Comparison of ENCODE assay signal across 37 cellular contexts in genomic region chr9:10548348-10548747, GRCh38.
"Had no signal": no experiment of that assay in that cellular context is flagged by ENCODE, and none has a peak within 500 bp of the region (broad histone marks: within the 10 kb centered on the region; RNA-seq: fewer than 3 reads in every experiment).

No MANE protein-coding gene starts in this region.

- DNase-seq: activated effector memory CD4-positive, alpha-beta T cell treated with anti-CD3 and anti-CD28 coated beads, Interleukin-2, amount 50 U/mL, for 16 hours; activated effector memory CD4-positive, alpha-beta T cell treated with Interleukin-2 at 50 U/mL for 16 hours; activated gamma-delta T cell; activated gamma-delta T cell treated with Interleukin-2 at 50 U/mL for 16 hours; activated naive CD4-positive, alpha-beta T cell; activated naive CD4-positive, alpha-beta T cell treated with anti-CD3 and anti-CD28 coated beads for 36 hours; activated naive CD4-positive, alpha-beta T cell treated with anti-CD3 and anti-CD28 coated beads, Interleukin-2, amount 10 ng/mL, durations not matched to agents 7 days and 5 days; activated naive CD4-positive, alpha-beta T cell treated with anti-CD3 and anti-CD28 coated beads, Interleukin-2, amount 50 U/mL, for 16 hours; activated naive CD4-positive, alpha-beta T cell treated with Interleukin-2 at 50 U/mL for 16 hours; activated naive CD8-positive, alpha-beta T cell treated with anti-CD3 and anti-CD28 coated beads for 36 hours; activated naive CD8-positive, alpha-beta T cell treated with anti-CD3 and anti-CD28 coated beads, Interleukin-2, amount 10 ng/mL, durations not matched to agents 7 days and 5 days; activated naive CD8-positive, alpha-beta T cell treated with anti-CD3 and anti-CD28 coated beads, Interleukin-2, amount 50 U/mL, for 24 hours; activated T-cell treated with anti-CD3 and anti-CD28 coated beads, Interleukin-2, amount 50 U/mL, for 1 hour; activated T-cell treated with anti-CD3 and anti-CD28 coated beads, Interleukin-2, amount 50 U/mL, for 24 hours; activated T-cell treated with anti-CD3 and anti-CD28 coated beads, Interleukin-2, amount 50 U/mL, for 4 hours; activated T-cell treated with anti-CD3 and anti-CD28 coated beads, Interleukin-2, amount 50 U/mL, for 48 hours; activated T-cell treated with anti-CD3 and anti-CD28 coated beads, Interleukin-2, amount 50 U/mL, for 72 hours; adrenal gland; amniotic stem cell; amygdala; aorta; body of pancreas; brain microvascular endothelial cell; caudate nucleus; central memory CD4-positive, alpha-beta T cell; cerebellar nuclear complex had no signal

- H3K27ac Mint-ChIP-seq: activated naive CD4-positive, alpha-beta T cell treated with anti-CD3 and anti-CD28 coated beads for 36 hours; activated naive CD4-positive, alpha-beta T cell treated with anti-CD3 and anti-CD28 coated beads, Interleukin-2, amount 10 ng/mL, durations not matched to agents 7 days and 5 days; activated naive CD4-positive, alpha-beta T cell treated with anti-CD3 and anti-CD28 coated beads, Interleukin-2, amount 50 U/mL, for 24 hours; activated naive CD4-positive, alpha-beta T cell treated with anti-CD3 and anti-CD28 coated beads, Interleukin-2, amount 50 U/mL, for 72 hours; activated naive CD8-positive, alpha-beta T cell; activated naive CD8-positive, alpha-beta T cell treated with anti-CD3 and anti-CD28 coated beads for 36 hours; activated naive CD8-positive, alpha-beta T cell treated with anti-CD3 and anti-CD28 coated beads, Interleukin-2, amount 10 ng/mL, durations not matched to agents 7 days and 5 days; activated naive CD8-positive, alpha-beta T cell treated with anti-CD3 and anti-CD28 coated beads, Interleukin-2, amount 50 U/mL, for 24 hours; activated T-cell treated with anti-CD3 and anti-CD28 coated beads, Interleukin-2, amount 50 U/mL, for 24 hours; activated T-cell treated with anti-CD3 and anti-CD28 coated beads, Interleukin-2, amount 50 U/mL, for 72 hours; activated T-helper 1 cell treated with anti-CD3 and anti-CD28 coated beads, Interleukin-12 subunit alpha, Interleukin-12 subunit beta, Interleukin-2, Interleukin-4 antibody, amounts not matched to agents 30 ng/mL and 10 ng/mL and 1 ng/mL, durations not matched to agents 14 hours and 24 hours and 36 hours; activated T-helper 17 cell treated with anti-CD3 and anti-CD28 coated beads, Interleukin-2, amount 50 U/mL, for 72 hours; activated T-helper 2 cell treated with anti-CD3 and anti-CD28 coated beads, Interferon-gamma antibody, Interleukin-2, Interleukin-4, amounts not matched to agents 10 μg/mL and 5 μg/mL and 100 μg/mL, durations not matched to agents 14 hours and 24 hours and 36 hours; brain had no signal

- H3K36me3 ChIP-seq: adrenal gland, ascending aorta, brain microvascular endothelial cell, breast epithelium, cardiac muscle cell had no signal

- H3K9me3 ChIP-seq: ascending aorta, body of pancreas, breast epithelium had no signal

- H3K4me1 ChIP-seq: adrenal gland, ascending aorta, body of pancreas, breast epithelium had no signal

- H3K4me1 Mint-ChIP-seq: activated naive CD4-positive, alpha-beta T cell treated with anti-CD3 and anti-CD28 coated beads, Interleukin-2, amount 10 ng/mL, durations not matched to agents 7 days and 5 days; activated naive CD4-positive, alpha-beta T cell treated with anti-CD3 and anti-CD28 coated beads, Interleukin-2, amount 50 U/mL, for 24 hours; activated naive CD8-positive, alpha-beta T cell treated with anti-CD3 and anti-CD28 coated beads for 36 hours; activated naive CD8-positive, alpha-beta T cell treated with anti-CD3 and anti-CD28 coated beads, Interleukin-2, amount 10 ng/mL, durations not matched to agents 7 days and 5 days; activated naive CD8-positive, alpha-beta T cell treated with anti-CD3 and anti-CD28 coated beads, Interleukin-2, amount 50 U/mL, for 24 hours; activated T-helper 17 cell treated with anti-CD3 and anti-CD28 coated beads, Interleukin-2, amount 50 U/mL, for 72 hours; central memory CD8-positive, alpha-beta T cell had no signal

- H3K36me3 Mint-ChIP-seq: activated naive CD4-positive, alpha-beta T cell treated with anti-CD3 and anti-CD28 coated beads, Interleukin-2, amount 10 ng/mL, durations not matched to agents 7 days and 5 days; activated naive CD4-positive, alpha-beta T cell treated with anti-CD3 and anti-CD28 coated beads, Interleukin-2, amount 50 U/mL, for 24 hours; activated naive CD4-positive, alpha-beta T cell treated with anti-CD3 and anti-CD28 coated beads, Interleukin-2, amount 50 U/mL, for 72 hours; activated naive CD8-positive, alpha-beta T cell; activated naive CD8-positive, alpha-beta T cell treated with anti-CD3 and anti-CD28 coated beads for 36 hours; activated naive CD8-positive, alpha-beta T cell treated with anti-CD3 and anti-CD28 coated beads, Interleukin-2, amount 10 ng/mL, durations not matched to agents 7 days and 5 days; brain had no signal

- H3K4me3 ChIP-seq: adrenal gland, ascending aorta, body of pancreas, breast epithelium, cardiac muscle cell had no signal

- H3K9me3 Mint-ChIP-seq: brain had no signal

- H3K27me3 ChIP-seq: adrenal gland, ascending aorta, body of pancreas, brain microvascular endothelial cell, breast epithelium, cardiac muscle cell had no signal

- H3K4me3 Mint-ChIP-seq: activated naive CD4-positive, alpha-beta T cell treated with anti-CD3 and anti-CD28 coated beads for 36 hours; activated naive CD4-positive, alpha-beta T cell treated with anti-CD3 and anti-CD28 coated beads, Interleukin-2, amount 10 ng/mL, durations not matched to agents 7 days and 5 days; activated naive CD4-positive, alpha-beta T cell treated with anti-CD3 and anti-CD28 coated beads, Interleukin-2, amount 50 U/mL, for 24 hours; activated naive CD8-positive, alpha-beta T cell; activated naive CD8-positive, alpha-beta T cell treated with anti-CD3 and anti-CD28 coated beads for 36 hours; activated naive CD8-positive, alpha-beta T cell treated with anti-CD3 and anti-CD28 coated beads, Interleukin-2, amount 10 ng/mL, durations not matched to agents 7 days and 5 days; activated naive CD8-positive, alpha-beta T cell treated with anti-CD3 and anti-CD28 coated beads, Interleukin-2, amount 50 U/mL, for 24 hours; activated T-cell treated with anti-CD3 and anti-CD28 coated beads, Interleukin-2, amount 50 U/mL, for 24 hours; activated T-cell treated with anti-CD3 and anti-CD28 coated beads, Interleukin-2, amount 50 U/mL, for 4 hours; activated T-cell treated with anti-CD3 and anti-CD28 coated beads, Interleukin-2, amount 50 U/mL, for 72 hours; activated T-helper 1 cell treated with anti-CD3 and anti-CD28 coated beads, Interleukin-12 subunit alpha, Interleukin-12 subunit beta, Interleukin-2, Interleukin-4 antibody, amounts not matched to agents 30 ng/mL and 10 ng/mL and 1 ng/mL, durations not matched to agents 14 hours and 24 hours and 36 hours; activated T-helper 17 cell treated with anti-CD3 and anti-CD28 coated beads, Interleukin-2, amount 50 U/mL, for 72 hours; brain; central memory CD8-positive, alpha-beta T cell had no signal

- H3K27ac ChIP-seq: adrenal gland, ascending aorta, body of pancreas, brain microvascular endothelial cell, breast epithelium, cardiac muscle cell had no signal

- ATAC-seq: activated naive CD4-positive, alpha-beta T cell treated with anti-CD3 and anti-CD28 coated beads, Interleukin-2, amount 50 U/mL, for 72 hours; activated naive CD8-positive, alpha-beta T cell treated with anti-CD3 and anti-CD28 coated beads, Interleukin-2, amount 50 U/mL, for 24 hours; activated T-cell treated with anti-CD3 and anti-CD28 coated beads, Interleukin-2, amount 50 U/mL, for 4 hours; activated T-cell treated with anti-CD3 and anti-CD28 coated beads, Interleukin-2, amount 50 U/mL, for 72 hours; activated T-helper 17 cell treated with anti-CD3 and anti-CD28 coated beads, Interleukin-2, amount 50 U/mL, for 72 hours; body of pancreas had no signal

- H3K27me3 Mint-ChIP-seq: activated naive CD4-positive, alpha-beta T cell treated with anti-CD3 and anti-CD28 coated beads, Interleukin-2, amount 10 ng/mL, durations not matched to agents 7 days and 5 days; activated naive CD4-positive, alpha-beta T cell treated with anti-CD3 and anti-CD28 coated beads, Interleukin-2, amount 50 U/mL, for 24 hours; activated naive CD8-positive, alpha-beta T cell; activated naive CD8-positive, alpha-beta T cell treated with anti-CD3 and anti-CD28 coated beads for 36 hours; activated naive CD8-positive, alpha-beta T cell treated with anti-CD3 and anti-CD28 coated beads, Interleukin-2, amount 10 ng/mL, durations not matched to agents 7 days and 5 days; activated naive CD8-positive, alpha-beta T cell treated with anti-CD3 and anti-CD28 coated beads, Interleukin-2, amount 50 U/mL, for 24 hours; activated T-cell treated with anti-CD3 and anti-CD28 coated beads, Interleukin-2, amount 50 U/mL, for 24 hours; activated T-helper 17 cell treated with anti-CD3 and anti-CD28 coated beads, Interleukin-2, amount 50 U/mL, for 72 hours; brain; central memory CD8-positive, alpha-beta T cell had no signal
